2 cellular contexts compared by ENCODE assay signal in genomic region chr17:21246698-21247097, GRCh38.
TF ChIP-seq lines count a peak whose summit lies in the region.

No MANE protein-coding gene starts in this region.

TF ChIP-seq in A549, 52 proteins besides CTCF, POLR2A, EP300 and RAD21:
- TF ChIP-seq SREBF2 (IDR thresholded peaks at IDR 0.05): no peak
- no peak for TF ChIP-seq EHF (CRISPR knock-in tag; IDR thresholded peaks at IDR 0.05)
- 0 out of 2 replicates have a peak, but pooled peaks have one; percentile 50 for TF ChIP-seq KDM1A (IDR thresholded peaks at IDR 0.05; ENCODE audit: low read depth)
- no peak for TF ChIP-seq HOXB5 (CRISPR knock-in tag; IDR thresholded peaks at IDR 0.05)

TF ChIP-seq in H1, 55 proteins besides CTCF, POLR2A, EP300 and RAD21:
- no peak for TF ChIP-seq MAFK (IDR thresholded peaks at IDR 0.05; ENCODE audit: low read depth, low read length)
- TF ChIP-seq BRCA1 (IDR thresholded peaks at IDR 0.05; ENCODE audit: low read depth, low read length): no peak
- TF ChIP-seq KDM1A (IDR thresholded peaks at IDR 0.05; ENCODE audit: borderline replicate concordance, low read length): peak; percentile 71; the same call in 1 of the 2 replicates
